In the genomic region with DNA sequence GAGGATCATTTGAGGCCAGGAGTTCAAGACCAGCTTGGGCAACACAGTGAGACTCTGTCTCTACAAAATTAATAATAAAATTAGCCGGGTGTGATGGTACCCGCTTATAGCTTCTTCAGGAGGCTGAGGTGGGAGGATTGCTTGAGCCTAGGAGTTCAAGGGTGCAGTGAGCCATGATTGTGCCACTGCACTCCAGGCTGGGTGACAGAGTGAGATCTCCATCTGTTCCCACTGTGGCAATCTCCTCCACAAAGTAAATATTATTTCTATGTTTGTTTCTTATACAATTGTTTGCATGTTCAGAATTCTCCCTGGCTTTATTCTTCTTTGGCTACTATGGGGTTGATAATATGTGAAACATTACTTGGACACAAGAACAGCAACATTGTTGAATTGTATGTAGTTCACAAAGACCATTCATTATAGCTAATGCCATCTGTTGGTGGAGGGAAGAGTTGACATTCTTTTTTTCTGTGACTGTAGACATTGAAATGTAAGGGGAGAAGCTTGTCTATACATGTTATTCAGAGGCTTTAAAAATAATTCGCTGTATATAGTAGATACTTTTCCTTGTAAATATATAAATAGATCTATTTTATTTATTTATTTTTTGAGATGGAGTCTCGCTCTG, we compare ENCODE assay signal across 8 cellular contexts. TPM values are rescaled to one million over a fixed set of nuclear protein-coding genes. Genes with fewer than 3 reads are reported as not detected.
DNase-seq lines count a peak whose midpoint lies in the region; ATAC-seq and TF ChIP-seq lines count a peak whose summit lies in the region.

No MANE protein-coding gene starts in this region.

- H3K79me2 ChIP-seq in OCI-LY3 (ENCODE audit: low read length) = no peaks in the 10 kb centered on the region
- H3K79me2 ChIP-seq in neural progenitor cell (ENCODE audit: low read depth) = no peaks in the 10 kb centered on the region

- POLR2A ChIA-PET in activated naive CD8-positive, alpha-beta T cell treated with anti-CD3 and anti-CD28 coated beads, Interleukin-2, amount 10 ng/mL, durations not matched to agents 7 days and 5 days (lab: Charles Lee) = interaction anchor here (1.8 kb wide), 1 partner anchor 68 kb away, joined by 8 read pairs; the partner anchor contains the start of gene PNRC2

- H3K4me1 Mint-ChIP-seq in activated naive CD8-positive, alpha-beta T cell treated with anti-CD3 and anti-CD28 coated beads, Interleukin-2, amount 10 ng/mL, durations not matched to agents 7 days and 5 days = peaks cover 3% of the 10 kb centered on the region
- H3K4me1 Mint-ChIP-seq in activated naive CD8-positive, alpha-beta T cell treated with anti-CD3 and anti-CD28 coated beads, Interleukin-2, amount 50 U/mL, for 24 hours = no peaks in the 10 kb centered on the region
- peaks cover 8% of the 10 kb centered on the region for H3K4me1 Mint-ChIP-seq in neural progenitor cell

- H3F3A ChIP-seq in neural progenitor cell (ENCODE audit: low read depth) = no peaks in the 10 kb centered on the region

- no peak overlapping the region for H3K27ac Mint-ChIP-seq in activated naive CD8-positive, alpha-beta T cell treated with anti-CD3 and anti-CD28 coated beads, Interleukin-2, amount 10 ng/mL, durations not matched to agents 7 days and 5 days
- H3K27ac Mint-ChIP-seq in activated naive CD8-positive, alpha-beta T cell treated with anti-CD3 and anti-CD28 coated beads, Interleukin-2, amount 50 U/mL, for 24 hours = no peak overlapping the region
- no peak overlapping the region for H3K27ac Mint-ChIP-seq in neural progenitor cell

- H3K27me3 ChIP-seq in OCI-LY3 (ENCODE audit: low read depth, low read length) = no peaks in the 10 kb centered on the region
- H3K27me3 ChIP-seq in neural progenitor cell = no peaks in the 10 kb centered on the region

- H3K4me1 ChIP-seq in OCI-LY3 (ENCODE audit: low read length) (peaks cover 4% of the 10 kb centered on the region; the same call in 1 of the 2 replicates), neural progenitor cell (no peaks in the 10 kb centered on the region)

- H3K4me2 ChIP-seq in OCI-LY3 (ENCODE audit: low read length) = no peak overlapping the region
- H3K4me2 ChIP-seq in neural progenitor cell = no peak overlapping the region

- H3K9me3 Mint-ChIP-seq in activated naive CD8-positive, alpha-beta T cell treated with anti-CD3 and anti-CD28 coated beads, Interleukin-2, amount 10 ng/mL, durations not matched to agents 7 days and 5 days = no peaks in the 10 kb centered on the region
- H3K9me3 Mint-ChIP-seq in activated naive CD8-positive, alpha-beta T cell treated with anti-CD3 and anti-CD28 coated beads, Interleukin-2, amount 50 U/mL, for 24 hours = no peaks in the 10 kb centered on the region
- peaks cover 4% of the 10 kb centered on the region for H3K9me3 Mint-ChIP-seq in neural progenitor cell

- H3K27ac ChIP-seq in OCI-LY3 (ENCODE audit: low read length) (no peak overlapping the region), neural progenitor cell (no peak overlapping the region)

- no peak overlapping the region for H3K9ac ChIP-seq in OCI-LY3 (ENCODE audit: low read length)
- H3K9ac ChIP-seq in neural progenitor cell = no peak overlapping the region

- H3K9me3 ChIP-seq in OCI-LY3 (ENCODE audit: insufficient read depth, low read length) (no peaks in the 10 kb centered on the region), neural progenitor cell (ENCODE audit: low read depth) (no peaks in the 10 kb centered on the region)

- H3K36me3 ChIP-seq in OCI-LY3 (replicated peaks; ENCODE audit: low read depth, low read length) (no peaks in the 10 kb centered on the region), neural progenitor cell (no peaks in the 10 kb centered on the region)

- H3K4me3 Mint-ChIP-seq in activated naive CD8-positive, alpha-beta T cell treated with anti-CD3 and anti-CD28 coated beads, Interleukin-2, amount 10 ng/mL, durations not matched to agents 7 days and 5 days = no peak overlapping the region
- H3K4me3 Mint-ChIP-seq in activated naive CD8-positive, alpha-beta T cell treated with anti-CD3 and anti-CD28 coated beads, Interleukin-2, amount 50 U/mL, for 24 hours = no peak overlapping the region
- H3K4me3 Mint-ChIP-seq in neural progenitor cell = no peak overlapping the region

- H3K27me3 Mint-ChIP-seq in activated naive CD8-positive, alpha-beta T cell treated with anti-CD3 and anti-CD28 coated beads, Interleukin-2, amount 10 ng/mL, durations not matched to agents 7 days and 5 days = peaks cover 2% of the 10 kb centered on the region
- no peaks in the 10 kb centered on the region for H3K27me3 Mint-ChIP-seq in activated naive CD8-positive, alpha-beta T cell treated with anti-CD3 and anti-CD28 coated beads, Interleukin-2, amount 50 U/mL, for 24 hours
- H3K27me3 Mint-ChIP-seq in neural progenitor cell (ENCODE audit: insufficient read depth, low read depth) = peaks cover 2% of the 10 kb centered on the region

- H3K4me3 ChIP-seq in OCI-LY3 (ENCODE audit: low read length) (no peak overlapping the region), epithelial cell of proximal tubule (ENCODE audit: low read depth, low read length) (no peak overlapping the region), neural progenitor cell (no peak overlapping the region)

- TF ChIP-seq CTCF in OCI-LY3 (IDR thresholded peaks at IDR 0.05; ENCODE audit: low read depth, low read length) (peak; percentile 52), epithelial cell of proximal tubule (conservative IDR thresholded peaks at IDR 0.05; ENCODE audit: low read depth, low read length) (peak; percentile 63), neural progenitor cell (IDR thresholded peaks at IDR 0.05) (peak; percentile 46)

- no peaks in the 10 kb centered on the region for H3K36me3 Mint-ChIP-seq in activated naive CD8-positive, alpha-beta T cell treated with anti-CD3 and anti-CD28 coated beads, Interleukin-2, amount 10 ng/mL, durations not matched to agents 7 days and 5 days
- H3K36me3 Mint-ChIP-seq in activated naive CD8-positive, alpha-beta T cell treated with anti-CD3 and anti-CD28 coated beads, Interleukin-2, amount 50 U/mL, for 24 hours (ENCODE audit: low read depth) = no peaks in the 10 kb centered on the region
- no peaks in the 10 kb centered on the region for H3K36me3 Mint-ChIP-seq in neural progenitor cell

- H2AFZ ChIP-seq in OCI-LY3 (ENCODE audit: low read depth, low read length) (no peak overlapping the region), neural progenitor cell (replicated peaks) (peak overlapping the region; percentile 5)

- no peak for DNase-seq in activated naive CD8-positive, alpha-beta T cell treated with anti-CD3 and anti-CD28 coated beads, Interleukin-2, amount 10 ng/mL, durations not matched to agents 7 days and 5 days
- DNase-seq in activated naive CD8-positive, alpha-beta T cell treated with anti-CD3 and anti-CD28 coated beads, Interleukin-2, amount 50 U/mL, for 24 hours = no peak
- DNase-seq in epithelial cell of proximal tubule (ENCODE audit: low read depth) (no peak), neural progenitor cell (ENCODE audit: low spot score) (no peak)
- DNase-seq in stimulated activated CD4-positive, alpha-beta T cell treated with anti-CD3 and anti-CD28 coated beads, Interleukin-12 subunit alpha, Interleukin-12 subunit beta, amount 100 ng/mL, for 4 hours = no peak

- H4K20me1 ChIP-seq in OCI-LY3 (ENCODE audit: insufficient read depth, low read length) (no peaks in the 10 kb centered on the region), neural progenitor cell (ENCODE audit: low read depth) (no peaks in the 10 kb centered on the region)

- ATAC-seq in activated naive CD8-positive, alpha-beta T cell treated with anti-CD3 and anti-CD28 coated beads, Interleukin-2, amount 10 ng/mL, durations not matched to agents 7 days and 5 days (ENCODE audit: low read depth) = peak; percentile 50
- no peak for ATAC-seq in activated naive CD8-positive, alpha-beta T cell treated with anti-CD3 and anti-CD28 coated beads, Interleukin-2, amount 50 U/mL, for 24 hours
- ATAC-seq in HG03045 (IDR thresholded peaks at IDR 0.05; ENCODE audit: unreplicated experiment) (no peak), HG03439 (IDR thresholded peaks at IDR 0.05; ENCODE audit: unreplicated experiment) (no peak)

RNA-seq across cellular contexts. Expression of gene SRSF10, which starts 47.8 kb away (rescaled TPM):
- total RNA-seq in activated naive CD8-positive, alpha-beta T cell treated with anti-CD3 and anti-CD28 coated beads, Interleukin-2, amount 10 ng/mL, durations not matched to agents 7 days and 5 days = 100 to 1,000 TPM; 202 to 223 TPM
- total RNA-seq in epithelial cell of proximal tubule = 97.3 and 100 TPM in 2 replicates
- total RNA-seq in neural progenitor cell (ENCODE audit: low replicate concordance) = 161 and 219 TPM in 2 replicates
